Comparison of ENCODE assay signal across 15 cellular contexts in the genomic region with DNA sequence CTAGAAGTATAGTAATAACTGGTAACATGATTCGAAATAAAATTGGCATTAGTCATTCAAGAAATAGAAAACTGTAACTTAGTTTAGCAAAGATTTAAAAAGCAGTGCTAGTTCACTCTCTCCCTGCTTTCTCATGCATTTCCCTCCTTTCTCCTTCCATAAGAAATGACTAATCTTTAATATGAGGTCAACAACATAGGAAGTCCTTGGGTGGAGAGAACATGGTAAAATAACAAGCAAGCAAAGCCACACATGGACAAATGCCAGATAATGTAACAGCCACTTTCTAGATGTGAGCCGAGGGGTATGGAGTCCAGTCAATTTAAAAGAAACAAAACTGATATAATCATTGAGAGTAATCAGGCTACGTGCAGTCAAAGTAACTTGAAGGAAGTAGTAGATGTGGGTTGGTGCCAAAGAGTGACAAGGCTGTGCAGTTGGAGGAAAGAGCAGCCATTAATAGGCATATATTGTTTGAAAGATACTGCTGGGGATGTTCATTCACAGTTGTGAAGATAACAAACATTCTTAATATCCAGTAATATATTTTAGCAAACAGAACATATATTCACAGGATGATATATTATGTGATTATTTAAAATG.
DNase-seq lines count a peak whose midpoint lies in the region; ATAC-seq, FAIRE-seq and TF ChIP-seq lines count a peak whose summit lies in the region.
"Had no signal": no experiment of that assay in that cellular context is flagged by ENCODE, and none has a peak within 500 bp of the region (broad histone marks: within the 10 kb centered on the region; RNA-seq: fewer than 3 reads in every experiment).

No MANE protein-coding gene starts in this region.

- H3K14ac ChIP-seq in IMR-90 (replicated peaks; ENCODE audit: low read depth, low read length) = no peak overlapping the region

- no peak for TF ChIP-seq EP300 in A549 (IDR thresholded peaks at IDR 0.05)

- H2AK5ac ChIP-seq in IMR-90 (ENCODE audit: low read depth, low read length) = 0 out of 2 replicates have a peak overlapping the region, but pooled peaks have one; percentile 3

- H3K9ac ChIP-seq in IMR-90 (ENCODE audit: low read depth, low read length) = no peak overlapping the region

- dilution Hi-C loops in IMR-90 (cut with HindIII; ENCODE audit: low sequenced_read_pairs, unreplicated experiment) = no loop called here

- peaks cover 9% of the 10 kb centered on the region; the same call in 2 of the 3 replicates for H3K4me1 ChIP-seq in A549
- H3K4me1 ChIP-seq in IMR-90 (ENCODE audit: control insufficient read depth, insufficient read depth, low read length) = peaks cover 7% of the 10 kb centered on the region
- H3K4me1 ChIP-seq: Caco-2 had no signal

- H2BK15ac ChIP-seq in IMR-90 (ENCODE audit: low read depth, low read length) = 0 out of 3 replicates have a peak overlapping the region, but pooled peaks have one; percentile 5

- TF ChIP-seq RAD21 in A549 (conservative IDR thresholded peaks at IDR 0.05 in 1 of 2, IDR thresholded peaks at IDR 0.05 in 1 of 2) = no peak
- TF ChIP-seq RAD21 in IMR-90 (IDR thresholded peaks at IDR 0.05; ENCODE audit: low read length) = no peak

- H3K27ac ChIP-seq in A549 (no peak overlapping the region), IMR-90 (ENCODE audit: insufficient read depth, low read length) (no peak overlapping the region)

- DNase-seq in A549 (ENCODE audit: low read depth in 1 of 2, low spot score in 1 of 2) = no peak
- peak; percentile 86 for DNase-seq in IMR-90
- DNase-seq in brain pericyte (ENCODE audit: low read depth, low spot score) = peak; percentile 33
- DNase-seq in glomerular visceral epithelial cell (ENCODE audit: extremely low spot score) = peak; percentile 76
- DNase-seq in activated CD8-positive, alpha-beta memory T cell treated with anti-CD3 and anti-CD28 coated beads, Interleukin-2, amount 50 U/mL, for 4 hours = no peak
- no peak for DNase-seq in midbrain (lab: John Stamatoyannopoulos, UW)
- no peak for DNase-seq in NCI-H524 (lab: John Stamatoyannopoulos, UW)
- no peak for DNase-seq in NCI-H69 (lab: John Stamatoyannopoulos, UW)
- DNase-seq: activated gamma-delta T cell; Caco-2; KG1; NCI-H510A; nephron progenitor cell; right cardiac atrium; stimulated activated CD4-positive, alpha-beta T cell treated with anti-CD3 and anti-CD28 coated beads, Interleukin-2, amount 100 ng/mL, for 48 hours had no signal

- H3K4me3 ChIP-seq in A549 = no peak overlapping the region
- H3K4me3 ChIP-seq in IMR-90 (ENCODE audit: insufficient read depth, low read depth, low read length) = no peak overlapping the region

- H2AFZ ChIP-seq in IMR-90 (replicated peaks; ENCODE audit: low read length, poor library complexity) = no peak overlapping the region

- no peaks in the 10 kb centered on the region for H3K27me3 ChIP-seq in IMR-90 (ENCODE audit: control insufficient read depth, insufficient read depth, low read length)

- no peak for ATAC-seq in A549
- ATAC-seq in IMR-90 (ENCODE audit: low read depth) = peak; percentile 69
- ATAC-seq: right cardiac atrium had no signal

- no peak overlapping the region for H4K5ac ChIP-seq in IMR-90 (ENCODE audit: low read depth, low read length)

- TF ChIP-seq POLR2A in A549 (IDR thresholded peaks at IDR 0.05; ENCODE audit: low read length) (no peak), IMR-90 (IDR thresholded peaks at IDR 0.05; ENCODE audit: low read depth, low read length) (no peak)

- no peaks in the 10 kb centered on the region for H3K79me1 ChIP-seq in IMR-90 (ENCODE audit: low read depth in 1 of 2, low read length in 2 of 2)

- no peak overlapping the region for H3K56ac ChIP-seq in IMR-90 (ENCODE audit: extremely low read depth, insufficient read depth, low read length)

- intact Hi-C loops in IMR-90 (cut with micrococcal nuclease) = no loop called here

- H4K91ac ChIP-seq in IMR-90 (ENCODE audit: insufficient read depth, low read depth, low read length) = no peak overlapping the region

- no peak overlapping the region for H3K4me2 ChIP-seq in A549
- no peak overlapping the region; the same call in 1 of the 2 replicates for H3K4me2 ChIP-seq in IMR-90 (ENCODE audit: low read depth, low read length)

- no peak overlapping the region for H2BK20ac ChIP-seq in IMR-90 (ENCODE audit: low read depth, low read length)

- no peaks in the 10 kb centered on the region for H4K20me1 ChIP-seq in IMR-90 (ENCODE audit: insufficient read depth, low read length)

- H3K36me3 ChIP-seq in IMR-90 (ENCODE audit: control insufficient read depth, insufficient read depth, low read length) = no peaks in the 10 kb centered on the region

- BruUV-seq in IMR-90 (replicated peaks; lab: Mats Ljungman, UMichigan) = no TSS peak

- no peaks in the 10 kb centered on the region for H3K9me1 ChIP-seq in IMR-90 (ENCODE audit: insufficient read depth, low read length)

- in situ Hi-C loops in IMR-90 (cut with MboI; ENCODE audit: low sequenced_read_pairs) = no loop called here

- no peak overlapping the region for H3K23ac ChIP-seq in IMR-90 (ENCODE audit: low read depth, low read length)

- no peak overlapping the region for H3K4ac ChIP-seq in IMR-90 (ENCODE audit: low read depth, low read length)

- H4K8ac ChIP-seq in IMR-90 (ENCODE audit: low read depth in 2 of 2, low read length in 2 of 2) = peak overlapping the region in 1 of 2 experiments; percentile 1; a peak in 1 of 4 replicates

- H3K18ac ChIP-seq in IMR-90 (ENCODE audit: low read depth, low read length) = peak overlapping the region; percentile 17; the same call in 1 of the 2 replicates

- FAIRE-seq in A549 (lab: Jason Lieb, UNC) = peak; percentile 7

- H2AK9ac ChIP-seq in IMR-90 (replicated peaks; ENCODE audit: low read depth, low read length, poor library complexity) = no peak overlapping the region

- H2BK5ac ChIP-seq in IMR-90 (ENCODE audit: low read depth, low read length, poor library complexity, severe bottlenecking) = no peak overlapping the region

- no peak overlapping the region for H2BK120ac ChIP-seq in IMR-90 (ENCODE audit: low read depth, low read length)

- POLR2A ChIA-PET in A549 (lab: Yijun Ruan, JAX) = no interaction called here
- POLR2A ChIA-PET in IMR-90 (lab: Charles Lee; ENCODE audit: unreplicated experiment) = no interaction called here

- TF ChIP-seq CTCF in A549 (IDR thresholded peaks at IDR 0.05) (no peak), IMR-90 (conservative IDR thresholded peaks at IDR 0.05; ENCODE audit: low read depth, low read length) (no peak)

- WGBS in A549 (ENCODE audit: missing lambda C conversion rate) = 46% methylated on average over 3 of the region's 3 CpGs
- WGBS in IMR-90 (ENCODE audit: extremely low coverage in 2 of 2, insufficient read length in 1 of 2), 2 experiments = 80% methylated on average over 1 of the region's 3 CpGs; no CpG with 5 or more reads in 1 of the 2 experiments

- CTCF ChIA-PET in A549 (lab: Yijun Ruan, JAX) = no interaction called here
- CTCF ChIA-PET in IMR-90 (lab: Yijun Ruan, JAX) = no interaction called here

- H3K9me3 ChIP-seq in A549 = no peaks in the 10 kb centered on the region
- H3K9me3 ChIP-seq in IMR-90 (ENCODE audit: control insufficient read depth, insufficient read depth, low read length) = no peaks in the 10 kb centered on the region
- H3K9me3 ChIP-seq: Caco-2 had no signal

TF ChIP-seq in A549, 52 proteins besides CTCF, POLR2A, EP300 and RAD21:
- TF ChIP-seq, protein P1, sequence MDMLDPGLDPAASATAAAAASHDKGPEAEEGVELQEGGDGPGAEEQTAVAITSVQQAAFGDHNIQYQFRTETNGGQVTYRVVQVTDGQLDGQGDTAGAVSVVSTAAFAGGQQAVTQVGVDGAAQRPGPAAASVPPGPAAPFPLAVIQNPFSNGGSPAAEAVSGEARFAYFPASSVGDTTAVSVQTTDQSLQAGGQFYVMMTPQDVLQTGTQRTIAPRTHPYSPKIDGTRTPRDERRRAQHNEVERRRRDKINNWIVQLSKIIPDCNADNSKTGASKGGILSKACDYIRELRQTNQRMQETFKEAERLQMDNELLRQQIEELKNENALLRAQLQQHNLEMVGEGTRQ (IDR thresholded peaks at IDR 0.05) = no peak
- no peak for TF ChIP-seq NR3C1 (IDR thresholded peaks at IDR 0.05)

TF ChIP-seq in IMR-90, 13 proteins besides CTCF, POLR2A, EP300 and RAD21:
- TF ChIP-seq FOS (IDR thresholded peaks at IDR 0.05; ENCODE audit: low read depth, low read length) = 0 out of 2 replicates have a peak, but pooled peaks have one; percentile 10
- TF ChIP-seq, protein P2, sequence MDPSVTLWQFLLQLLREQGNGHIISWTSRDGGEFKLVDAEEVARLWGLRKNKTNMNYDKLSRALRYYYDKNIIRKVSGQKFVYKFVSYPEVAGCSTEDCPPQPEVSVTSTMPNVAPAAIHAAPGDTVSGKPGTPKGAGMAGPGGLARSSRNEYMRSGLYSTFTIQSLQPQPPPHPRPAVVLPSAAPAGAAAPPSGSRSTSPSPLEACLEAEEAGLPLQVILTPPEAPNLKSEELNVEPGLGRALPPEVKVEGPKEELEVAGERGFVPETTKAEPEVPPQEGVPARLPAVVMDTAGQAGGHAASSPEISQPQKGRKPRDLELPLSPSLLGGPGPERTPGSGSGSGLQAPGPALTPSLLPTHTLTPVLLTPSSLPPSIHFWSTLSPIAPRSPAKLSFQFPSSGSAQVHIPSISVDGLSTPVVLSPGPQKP (IDR thresholded peaks at IDR 0.05; ENCODE audit: borderline replicate concordance, low read depth, low read length) = no peak

Comparison
In these comparisons a context has a peak if more than half of its experiments do, and no peak if none do; other contexts are left out.
1. DNase-seq: peak in IMR-90 (single experiment), brain pericyte (single experiment) and glomerular visceral epithelial cell (single experiment); none in A549 (0 of 2), activated CD8-positive, alpha-beta memory T cell treated with anti-CD3 and anti-CD28 coated beads, Interleukin-2, amount 50 U/mL, for 4 hours (single experiment), midbrain (single experiment), NCI-H524 (0 of 2) and NCI-H69 (single experiment).